13 cellular contexts compared by ENCODE assay signal in genomic region chr2:195049372-195050031, GRCh38.
A peak's percentile ranks its signal among the peaks of the same experiment; 100 is the strongest.
DNase-seq lines count a peak whose midpoint lies in the region; ATAC-seq and TF ChIP-seq lines count a peak whose summit lies in the region.
"Had no signal": no experiment of that assay in that cellular context is flagged by ENCODE, and none has a peak within 500 bp of the region (broad histone marks: within the 10 kb centered on the region; RNA-seq: fewer than 3 reads in every experiment).

No MANE protein-coding gene starts in this region.

- H3K27ac ChIP-seq in PC-3 (ENCODE audit: low read length): 0 out of 2 replicates have a peak overlapping the region, but pooled peaks have one; percentile 20
- H3K27ac ChIP-seq: testis had no signal

- TF ChIP-seq CTCF in PC-3 (conservative IDR thresholded peaks at IDR 0.05; ENCODE audit: low read depth, low read length): no peak

- H3K9me3 ChIP-seq in PC-3 (ENCODE audit: low read length): no peaks in the 10 kb centered on the region
- H3K9me3 ChIP-seq: testis had no signal

- H3K4me2 ChIP-seq in PC-3 (ENCODE audit: low read length): no peak overlapping the region

- H3K79me2 ChIP-seq in PC-3 (ENCODE audit: low read length): no peaks in the 10 kb centered on the region

- H3K36me3 ChIP-seq in PC-3 (ENCODE audit: low read depth, low read length): no peaks in the 10 kb centered on the region

- H3K36me3 Mint-ChIP-seq in activated T-helper 2 cell treated with anti-CD3 and anti-CD28 coated beads, Interferon-gamma antibody, Interleukin-2, Interleukin-4, amounts not matched to agents 10 μg/mL and 5 μg/mL and 100 μg/mL, durations not matched to agents 14 hours and 24 hours and 36 hours (ENCODE audit: low read depth): no peaks in the 10 kb centered on the region

- CTCF ChIA-PET in PC-3 (lab: Charles Lee): no interaction called here

- ATAC-seq in GM18498 (IDR thresholded peaks at IDR 0.05; ENCODE audit: unreplicated experiment) (peak; percentile 75), GM21360 (IDR thresholded peaks at IDR 0.05; ENCODE audit: unreplicated experiment) (peak; percentile 73), HG02973 (IDR thresholded peaks at IDR 0.05; ENCODE audit: unreplicated experiment) (peak; percentile 97), PC-3 (peak; percentile 83), left colon (no peak)
- ATAC-seq: naive thymus-derived CD8-positive, alpha-beta T cell had no signal

- no peaks in the 10 kb centered on the region for H3K27me3 ChIP-seq in PC-3 (ENCODE audit: low read length)
- H3K27me3 ChIP-seq: testis had no signal

- H2AFZ ChIP-seq in PC-3 (ENCODE audit: low read length): no peak overlapping the region

- no peak overlapping the region for H3K9ac ChIP-seq in PC-3 (ENCODE audit: low read length)

- no peaks in the 10 kb centered on the region for H3K9me2 ChIP-seq in PC-3 (replicated peaks; ENCODE audit: low read length)

- BruUV-seq in PC-3 (replicated peaks; lab: Mats Ljungman, UMichigan): no TSS peak

- no peaks in the 10 kb centered on the region for H3F3A ChIP-seq in PC-3 (ENCODE audit: low read length, unreplicated experiment)

- peaks cover 3% of the 10 kb centered on the region for H3K4me1 Mint-ChIP-seq in activated T-helper 2 cell treated with anti-CD3 and anti-CD28 coated beads, Interferon-gamma antibody, Interleukin-2, Interleukin-4, amounts not matched to agents 10 μg/mL and 5 μg/mL and 100 μg/mL, durations not matched to agents 14 hours and 24 hours and 36 hours (ENCODE audit: low read depth)
- H3K4me1 Mint-ChIP-seq: naive thymus-derived CD8-positive, alpha-beta T cell had no signal

- H3K27ac Mint-ChIP-seq in activated T-helper 2 cell treated with anti-CD3 and anti-CD28 coated beads, Interferon-gamma antibody, Interleukin-2, Interleukin-4, amounts not matched to agents 10 μg/mL and 5 μg/mL and 100 μg/mL, durations not matched to agents 14 hours and 24 hours and 36 hours: no peak overlapping the region
- H3K27ac Mint-ChIP-seq: naive thymus-derived CD8-positive, alpha-beta T cell had no signal

- H3K9me3 Mint-ChIP-seq in activated T-helper 2 cell treated with anti-CD3 and anti-CD28 coated beads, Interferon-gamma antibody, Interleukin-2, Interleukin-4, amounts not matched to agents 10 μg/mL and 5 μg/mL and 100 μg/mL, durations not matched to agents 14 hours and 24 hours and 36 hours: no peaks in the 10 kb centered on the region
- H3K9me3 Mint-ChIP-seq: naive thymus-derived CD8-positive, alpha-beta T cell had no signal

- H4K20me1 ChIP-seq in PC-3 (ENCODE audit: low read length): no peaks in the 10 kb centered on the region

- peaks cover 9% of the 10 kb centered on the region; the same call in 1 of the 2 replicates for H3K4me1 ChIP-seq in PC-3 (ENCODE audit: insufficient read depth, low read length)
- H3K4me1 ChIP-seq: testis had no signal

- peaks cover 4% of the 10 kb centered on the region for H3K27me3 Mint-ChIP-seq in activated T-helper 2 cell treated with anti-CD3 and anti-CD28 coated beads, Interferon-gamma antibody, Interleukin-2, Interleukin-4, amounts not matched to agents 10 μg/mL and 5 μg/mL and 100 μg/mL, durations not matched to agents 14 hours and 24 hours and 36 hours (ENCODE audit: low read depth)
- H3K27me3 Mint-ChIP-seq: naive thymus-derived CD8-positive, alpha-beta T cell had no signal

- peak; percentile 54 for DNase-seq in PC-3
- DNase-seq in NOMO-1 treated with DMSO at 0.1 percent for 48 hours (lab: John Stamatoyannopoulos, UW; ENCODE audit: unreplicated experiment): no peak
- no peak for DNase-seq in activated T-helper 2 cell treated with anti-CD3 and anti-CD28 coated beads, Interferon-gamma antibody, Interleukin-2, Interleukin-4, amounts not matched to agents 10 μg/mL and 5 μg/mL and 100 μg/mL, durations not matched to agents 14 hours and 24 hours and 36 hours (ENCODE audit: low spot score)
- no peak for DNase-seq in left colon
- no peak for DNase-seq in SIG-M5 (lab: John Stamatoyannopoulos, UW)
- DNase-seq: AML-193; cortex of kidney; naive thymus-derived CD8-positive, alpha-beta T cell; stimulated activated CD4-positive, alpha-beta T cell treated with anti-CD3 and anti-CD28 coated beads, Interleukin-2, amount 100 ng/mL, for 24 hours; testis had no signal

- no peak overlapping the region for H3K4me3 ChIP-seq in PC-3 (ENCODE audit: low read length)
- H3K4me3 ChIP-seq: testis had no signal

- intact Hi-C loops in PC-3 (cut with micrococcal nuclease) (no loop called here), left colon (cut with DNase I, micrococcal nuclease) (no loop called here)
- intact Hi-C loops in activated T-helper 2 cell treated with anti-CD3 and anti-CD28 coated beads, Interferon-gamma antibody, Interleukin-2, Interleukin-4, amounts not matched to agents 10 μg/mL and 5 μg/mL and 100 μg/mL, durations not matched to agents 14 hours and 24 hours and 36 hours (cut with micrococcal nuclease): no loop called here

- no peak overlapping the region for H3K4me3 Mint-ChIP-seq in activated T-helper 2 cell treated with anti-CD3 and anti-CD28 coated beads, Interferon-gamma antibody, Interleukin-2, Interleukin-4, amounts not matched to agents 10 μg/mL and 5 μg/mL and 100 μg/mL, durations not matched to agents 14 hours and 24 hours and 36 hours (ENCODE audit: low read depth)
- H3K4me3 Mint-ChIP-seq: naive thymus-derived CD8-positive, alpha-beta T cell had no signal

- POLR2A ChIA-PET in PC-3 (lab: Charles Lee; ENCODE audit: unreplicated experiment): no interaction called here
